Comparison of ENCODE assay signal across 8 cellular contexts in the genomic region with DNA sequence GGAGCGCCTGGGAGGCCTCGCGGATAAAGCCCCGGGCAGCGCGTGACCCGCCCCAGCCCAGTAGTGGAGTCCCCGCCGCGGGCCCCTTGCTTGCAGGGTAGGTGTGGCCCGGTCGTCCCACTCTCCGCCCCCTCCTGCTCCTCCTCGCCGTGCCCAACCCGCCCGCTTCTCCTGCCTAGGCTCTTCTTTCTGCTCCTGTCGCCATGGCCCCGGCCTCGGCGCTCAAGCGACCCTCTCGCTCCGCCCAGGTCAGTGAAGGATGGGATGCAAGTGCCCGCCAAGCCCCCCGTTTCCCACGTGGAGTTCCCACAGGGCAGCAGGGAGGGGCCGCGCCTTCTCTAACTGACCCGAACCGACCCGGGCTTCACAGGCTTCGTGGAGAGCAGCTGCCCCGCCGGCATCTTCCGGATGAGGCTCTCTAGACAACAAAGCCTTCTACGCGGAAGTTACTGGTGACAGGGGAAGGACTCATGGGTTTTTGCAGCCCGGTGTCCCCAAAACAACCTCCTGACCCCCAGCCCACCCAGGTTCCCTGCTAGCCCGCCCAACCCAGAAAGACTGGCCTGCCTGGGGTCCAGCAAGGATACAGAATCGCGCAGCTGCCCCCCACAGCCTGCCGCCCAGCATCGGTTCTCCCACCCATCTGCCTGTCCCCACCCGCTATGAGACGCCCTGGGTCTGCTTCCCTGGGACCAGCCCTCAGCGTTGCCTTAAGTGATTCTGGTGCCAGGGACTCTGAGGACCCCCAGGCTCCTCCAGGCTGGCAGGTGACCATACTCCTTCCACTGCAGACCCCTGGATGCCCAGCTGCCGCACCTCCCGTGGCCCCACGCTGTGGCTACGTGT. TPM values are rescaled to one million over a fixed set of nuclear protein-coding genes. Genes with fewer than 3 reads are reported as not detected.
DNase-seq lines count a peak whose midpoint lies in the region; ATAC-seq, FAIRE-seq and TF ChIP-seq lines count a peak whose summit lies in the region.

No MANE protein-coding gene starts in this region.

- ATAC-seq in GM18520 (IDR thresholded peaks at IDR 0.05; ENCODE audit: unreplicated experiment) (peak; percentile 36), HG02938 (IDR thresholded peaks at IDR 0.05; ENCODE audit: unreplicated experiment) (peak; percentile 47), GM12878 (peak; percentile 31), left lung (peak; percentile 82)

- peak overlapping the region; percentile 89 for H3K27ac Mint-ChIP-seq in T-helper 1 cell treated with Interleukin-12 subunit alpha and Interleukin-12 subunit beta and Interleukin-4 antibody, amounts not matched to agents 30 μg/mL and 1 μg/mL, for 36 hours

- H3K4me1 ChIP-seq in GM12878 (ENCODE audit: control insufficient read depth, insufficient read depth, low read length) (peaks cover 9% of the 10 kb centered on the region), left lung (peaks cover 6 to 11% of the 10 kb centered on the region in 2 donors)

- no peak for TF ChIP-seq EP300 in GM12878 (IDR thresholded peaks at IDR 0.05; ENCODE audit: borderline replicate concordance in 1 of 2, control insufficient read depth in 1 of 2, low read depth in 2 of 2, low read length in 2 of 2)

- H3K27ac ChIP-seq in GM12878 (ENCODE audit: control insufficient read depth, insufficient read depth) (no peak overlapping the region), left lung (no peak overlapping the region)

- H3K9me3 ChIP-seq in GM12878 (replicated peaks; ENCODE audit: control insufficient read depth, insufficient read depth, low read length) (no peaks in the 10 kb centered on the region), left lung (no peaks in the 10 kb centered on the region)

- H3K27me3 Mint-ChIP-seq in T-helper 1 cell treated with Interleukin-12 subunit alpha and Interleukin-12 subunit beta and Interleukin-4 antibody, amounts not matched to agents 30 μg/mL and 1 μg/mL, for 36 hours (ENCODE audit: low read depth) = peaks cover 7% of the 10 kb centered on the region

- no peaks in the 10 kb centered on the region for H4K20me1 ChIP-seq in GM12878 (ENCODE audit: control insufficient read depth, insufficient read depth)

- in situ Hi-C loops in GM12878 (cut with MboI) = loop anchor here (10.0 kb wide), 1 partner anchor 1114 kb away; no protein-coding TSS in a partner anchor

- peaks cover 20% of the 10 kb centered on the region for H3K4me1 Mint-ChIP-seq in T-helper 1 cell treated with Interleukin-12 subunit alpha and Interleukin-12 subunit beta and Interleukin-4 antibody, amounts not matched to agents 30 μg/mL and 1 μg/mL, for 36 hours (ENCODE audit: low read depth)

- RAD21 ChIA-PET in GM12878 (lab: Charles Lee; ENCODE audit: unreplicated experiment) = interaction anchor here (0.8 kb wide), 1 partner anchor 29 kb away, joined by 3 read pairs; no protein-coding TSS in a partner anchor

- peak overlapping the region; percentile 73 for H3K9ac ChIP-seq in GM12878 (ENCODE audit: control insufficient read depth, insufficient read depth, low read length)

- H3K9me3 Mint-ChIP-seq in T-helper 1 cell treated with Interleukin-12 subunit alpha and Interleukin-12 subunit beta and Interleukin-4 antibody, amounts not matched to agents 30 μg/mL and 1 μg/mL, for 36 hours = no peaks in the 10 kb centered on the region

- TF ChIP-seq CTCF in GM12878 (IDR thresholded peaks at IDR 0.05 in 2 of 3, conservative IDR thresholded peaks at IDR 0.05 in 1 of 3; ENCODE audit: control insufficient read depth in 2 of 3, extremely low read depth in 1 of 3, insufficient read depth in 1 of 3, low read depth in 3 of 3, low read length in 3 of 3) (no peak), left lung (IDR thresholded peaks at IDR 0.05) (no peak)

- peak overlapping the region; percentile 89 for H3K4me3 Mint-ChIP-seq in T-helper 1 cell treated with Interleukin-12 subunit alpha and Interleukin-12 subunit beta and Interleukin-4 antibody, amounts not matched to agents 30 μg/mL and 1 μg/mL, for 36 hours

- peak overlapping the region; percentile 85 for H3K4me2 ChIP-seq in GM12878 (ENCODE audit: control insufficient read depth, insufficient read depth)

- WGBS in GM12878 (ENCODE audit: insufficient coverage, insufficient replicate concordance, low lambda C conversion rate, missing lambda C conversion rate) = 32% methylated on average over 51 of the region's 51 CpGs

- SMC1A ChIA-PET in GM12878 (lab: Charles Lee; ENCODE audit: uncharacterized antibody, unreplicated experiment) = no interaction called here

- POLR2A ChIA-PET in GM12878 (lab: Charles Lee) = interaction anchor here (1.8 kb wide), 1 partner anchor 31 kb away, joined by 4 read pairs; no protein-coding TSS in a partner anchor

- H3K36me3 Mint-ChIP-seq in T-helper 1 cell treated with Interleukin-12 subunit alpha and Interleukin-12 subunit beta and Interleukin-4 antibody, amounts not matched to agents 30 μg/mL and 1 μg/mL, for 36 hours (ENCODE audit: low read depth) = peaks cover 9% of the 10 kb centered on the region

- intact Hi-C loops in GM12878 (cut with micrococcal nuclease; ENCODE audit: unreplicated experiment) = loop anchor here (2.0 to 5.0 kb wide), 2 partner anchors 24 to 228 kb away; no protein-coding TSS in a partner anchor
- intact Hi-C loops in left lung (cut with DNase I) = loop anchor here in 1 of 2 donors (10.0 kb wide), 2 partner anchors 504 to 1354 kb away; no protein-coding TSS in a partner anchor

- H3K4me3 ChIP-seq in GM12878 (peak overlapping the region; percentile 60), left lung (peak overlapping the region; percentile 18 to 44)

- no peak for FAIRE-seq in GM12878 (lab: Jason Lieb, UNC)

- TF ChIP-seq RAD21 in GM12878 (IDR thresholded peaks at IDR 0.05; ENCODE audit: insufficient read depth, low read depth, low read length) = no peak

- peak overlapping the region; percentile 92 for H2AFZ ChIP-seq in GM12878 (ENCODE audit: control insufficient read depth, low read depth, low read length)

- CTCF ChIA-PET in GM12878 (lab: Yijun Ruan, JAX) = no interaction called here

- DNase-seq in GM12878 (ENCODE audit: low read depth, low spot score) (no peak), left lung (peak; percentile 54 to 90), COLO829 (ENCODE audit: low spot score) (no peak), HT-29 (ENCODE audit: low spot score) (no peak)
- peak; percentile 10 to 51 (median 45) for DNase-seq in stimulated activated CD4-positive, alpha-beta T cell treated with anti-CD3 and anti-CD28 coated beads, TNF-alpha, amount 100 ng/mL, for 24 hours (ENCODE audit: low read depth in 3 of 3)

- no peaks in the 10 kb centered on the region for H3K36me3 ChIP-seq in GM12878 (ENCODE audit: control insufficient read depth in 2 of 2, insufficient read depth in 2 of 2, low read length in 1 of 2)
- H3K36me3 ChIP-seq in left lung = no peaks in the 10 kb centered on the region

- TF ChIP-seq POLR2A in GM12878 (IDR thresholded peaks at IDR 0.05; ENCODE audit: low read depth, low read length) = peak; percentile 55

- H3K79me2 ChIP-seq in GM12878 (ENCODE audit: control insufficient read depth, insufficient read depth, low read length) = no peaks in the 10 kb centered on the region

- BruUV-seq in GM12878 (replicated peaks; lab: Mats Ljungman, UMichigan) = TSS peak; percentile 67

- H3K27me3 ChIP-seq in GM12878 (replicated peaks in 1 of 2; ENCODE audit: control insufficient read depth in 2 of 2, insufficient read depth in 2 of 2, low read length in 1 of 2) = no peaks in the 10 kb centered on the region
- H3K27me3 ChIP-seq in left lung = peaks cover 0 to 22% of the 10 kb centered on the region in 2 donors

TF ChIP-seq in GM12878, 131 proteins besides CTCF, POLR2A, EP300 and RAD21 (continues in another document):
- TF ChIP-seq SIX5 (IDR thresholded peaks at IDR 0.05; ENCODE audit: low read depth, low read length, severe bottlenecking) (no peak), NFXL1 (IDR thresholded peaks at IDR 0.05; ENCODE audit: borderline replicate concordance) (no peak), PAX5 (IDR thresholded peaks at IDR 0.05; ENCODE audit: borderline replicate concordance, low read depth, low read length) (no peak), TAF1 (IDR thresholded peaks at IDR 0.05; ENCODE audit: borderline replicate concordance, low read depth, low read length) (peak; percentile 47; the same call in 1 of the 2 replicates), SUPT20H (IDR thresholded peaks at IDR 0.05; ENCODE audit: borderline replicate concordance, control insufficient read depth, low read depth, low read length) (no peak), GABPA (IDR thresholded peaks at IDR 0.05; ENCODE audit: low read depth) (no peak), ZNF622 (IDR thresholded peaks at IDR 0.05) (no peak), EED (IDR thresholded peaks at IDR 0.05; ENCODE audit: low read depth) (no peak), BHLHE40 (IDR thresholded peaks at IDR 0.05; ENCODE audit: borderline replicate concordance in 1 of 2, low read depth in 2 of 2, low read length in 1 of 2) (peak in 1 of 2 experiments; percentile 69; a peak in 1 of 4 replicates)
- TF ChIP-seq, protein P1, sequence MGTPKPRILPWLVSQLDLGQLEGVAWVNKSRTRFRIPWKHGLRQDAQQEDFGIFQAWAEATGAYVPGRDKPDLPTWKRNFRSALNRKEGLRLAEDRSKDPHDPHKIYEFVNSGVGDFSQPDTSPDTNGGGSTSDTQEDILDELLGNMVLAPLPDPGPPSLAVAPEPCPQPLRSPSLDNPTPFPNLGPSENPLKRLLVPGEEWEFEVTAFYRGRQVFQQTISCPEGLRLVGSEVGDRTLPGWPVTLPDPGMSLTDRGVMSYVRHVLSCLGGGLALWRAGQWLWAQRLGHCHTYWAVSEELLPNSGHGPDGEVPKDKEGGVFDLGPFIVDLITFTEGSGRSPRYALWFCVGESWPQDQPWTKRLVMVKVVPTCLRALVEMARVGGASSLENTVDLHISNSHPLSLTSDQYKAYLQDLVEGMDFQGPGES (IDR thresholded peaks at IDR 0.05) = no peak

RNA-seq across cellular contexts. Expression of a gene that starts 32.9 kb away (rescaled TPM):
- 71.7 and 84.3 TPM in 2 replicates for total RNA-seq in GM12878 (2013; cell fraction: nucleolus; rRNA removed)
- total RNA-seq in GM12878 (2014; rRNA removed) = 11.1 and 13.2 TPM in 2 replicates
- total RNA-seq in GM12878 (2014; rRNA removed; fragmentation: Illumina TruSeq; extraction: Trizol) = 17.2 and 17.7 TPM in 2 replicates
- total RNA-seq in GM12878 (2021) = 14.3 and 14.6 TPM in 2 replicates
- 9.1 TPM for polyA plus RNA-seq in GM12878 (2011; ENCODE audit: low read depth)
- 25.2 and 32.8 TPM in 2 replicates for polyA plus RNA-seq in GM12878 (2011; rRNA removed)
- 8.0 and 9.6 TPM in 2 replicates for polyA plus RNA-seq in GM12878 (2011; cell fraction: cytosol; rRNA removed)
- polyA plus RNA-seq in GM12878 (2011; cell fraction: nucleus; rRNA removed) = 36.6 and 42.1 TPM in 2 replicates
- polyA plus RNA-seq in GM12878 (2012) = 18.3 TPM in 2 replicates
- 13.3 and 17.1 TPM in 2 replicates for polyA plus RNA-seq in GM12878 (2014; fragmentation: Illumina TruSeq; extraction: Trizol)
- 10 to 100 TPM; 21.6 to 25.3 TPM for polyA plus RNA-seq in GM12878 (2014; fragmentation: Nextera tagmentation; extraction: Ambion mirVana)
- polyA plus RNA-seq in GM12878 (2014; rRNA removed) = 15.6 and 16.0 TPM in 2 replicates
- polyA plus RNA-seq in GM12878 (2016; fragmentation: Nextera tagmentation; extraction: Ambion mirVana) = 10 to 100 TPM; 28.2 to 30.0 TPM
- polyA minus RNA-seq in GM12878 (2011; rRNA and poly(A)+ RNA removed) = 6.8 and 8.6 TPM in 2 replicates
- polyA minus RNA-seq in GM12878 (2011; cell fraction: cytosol; rRNA and poly(A)+ RNA removed) = 4.3 and 6.5 TPM in 2 replicates
- polyA minus RNA-seq in GM12878 (2011; cell fraction: nucleus; rRNA and poly(A)+ RNA removed) = 39.4 and 42.2 TPM in 2 replicates
- total RNA-seq in left lung = 1 to 10 TPM; 6.6 to 9.3 TPM
- total RNA-seq in HT-29 (2014; rRNA removed; shearing (Covaris generic)) = 7.0 and 9.7 TPM in 2 replicates

Comparison
In these comparisons a context has a peak if more than half of its experiments do, and no peak if none do; other contexts are left out.
1. ATAC-seq: peak in every context shown above with its lines; median percentile 82 in left lung; 47 in HG02938; 36 in GM18520; 31 in GM12878.
2. DNase-seq: peak in left lung (2 of 2) and stimulated activated CD4-positive, alpha-beta T cell treated with anti-CD3 and anti-CD28 coated beads, TNF-alpha, amount 100 ng/mL, for 24 hours (3 of 3); none in GM12878 (single experiment), COLO829 (single experiment) and HT-29 (single experiment).